12 cellular contexts compared by ENCODE assay signal in genomic region chr5:52837068-52837467, GRCh38. TPM values are rescaled to one million over a fixed set of nuclear protein-coding genes. Genes with fewer than 3 reads are reported as not detected.
DNase-seq lines count a peak whose midpoint lies in the region; ATAC-seq and TF ChIP-seq lines count a peak whose summit lies in the region.
"Had no signal": no experiment of that assay in that cellular context is flagged by ENCODE, and none has a peak within 500 bp of the region (broad histone marks: within the 10 kb centered on the region; RNA-seq: fewer than 3 reads in every experiment).

No MANE protein-coding gene starts in this region.

- H3K9me3 ChIP-seq in SJSA1 (replicated peaks) (no peaks in the 10 kb centered on the region), esophagus squamous epithelium (no peaks in the 10 kb centered on the region), muscle layer of duodenum (ENCODE audit: control insufficient read depth in 1 of 2, low read length in 2 of 2) (no peaks in the 10 kb centered on the region)

- H3K27me3 ChIP-seq in SJSA1 (replicated peaks) = no peaks in the 10 kb centered on the region
- H3K27me3 ChIP-seq in esophagus squamous epithelium = no peaks in the 10 kb centered on the region
- no peaks in the 10 kb centered on the region for H3K27me3 ChIP-seq in muscle layer of duodenum (ENCODE audit: low read depth, low read length)

- H3K27ac Mint-ChIP-seq in type B pancreatic cell = no peak overlapping the region

- H3K27me3 Mint-ChIP-seq in type B pancreatic cell = no peaks in the 10 kb centered on the region

- intact Hi-C loops in esophagus squamous epithelium (cut with DNase I) (no loop called here), left colon (cut with DNase I, micrococcal nuclease) (no loop called here)

- no peak for TF ChIP-seq POLR2A in esophagus squamous epithelium (IDR thresholded peaks at IDR 0.05)

- H3K27ac ChIP-seq in SJSA1 = peak overlapping the region; percentile 66
- H3K27ac ChIP-seq in esophagus squamous epithelium = peak overlapping the region; percentile 45 to 79 (median 72)
- peak overlapping the region; percentile 81 for H3K27ac ChIP-seq in muscle layer of duodenum (ENCODE audit: low read length)
- H3K27ac ChIP-seq: HL-60 had no signal

- peaks cover 45% of the 10 kb centered on the region for H3K4me1 ChIP-seq in SJSA1 (replicated peaks)
- H3K4me1 ChIP-seq in esophagus squamous epithelium = peaks cover 0 to 27% (median 0%) of the 10 kb centered on the region in 3 donors
- peaks cover 0 to 16% of the 10 kb centered on the region in 2 donors for H3K4me1 ChIP-seq in muscle layer of duodenum (ENCODE audit: control insufficient read depth in 1 of 2, insufficient read depth in 2 of 2, low read length in 2 of 2)

- H3K9me3 Mint-ChIP-seq in type B pancreatic cell = no peaks in the 10 kb centered on the region

- H3K4me3 Mint-ChIP-seq in type B pancreatic cell = peak overlapping the region; percentile 62

- H3K4me3 ChIP-seq in SJSA1 (peak overlapping the region; percentile 14), esophagus squamous epithelium (peak overlapping the region in 1 of 4 donors; percentile 34), muscle layer of duodenum (ENCODE audit: low read depth in 1 of 2, low read length in 2 of 2) (peak overlapping the region in 1 of 2 donors; percentile 11)

- in situ Hi-C loops in GM13977 (cut with MboI; ENCODE audit: low pct_unique_long_range_greater_than_20kb, low sequenced_read_pairs, unreplicated experiment) = no loop called here

- H3K36me3 ChIP-seq in SJSA1 (no peaks in the 10 kb centered on the region), esophagus squamous epithelium (no peaks in the 10 kb centered on the region), muscle layer of duodenum (ENCODE audit: control insufficient read depth in 1 of 2, insufficient read depth in 2 of 2, low read length in 2 of 2) (no peaks in the 10 kb centered on the region)

- H3K36me3 Mint-ChIP-seq in type B pancreatic cell = no peaks in the 10 kb centered on the region

- TF ChIP-seq CTCF in esophagus squamous epithelium (IDR thresholded peaks at IDR 0.05) = no peak
- TF ChIP-seq CTCF in type B pancreatic cell (conservative IDR thresholded peaks at IDR 0.05) = no peak
- no peak for TF ChIP-seq CTCF in GM13977 (IDR thresholded peaks at IDR 0.05; ENCODE audit: extremely low read depth, insufficient read depth, missing control alignments)

- H3K4me1 Mint-ChIP-seq in type B pancreatic cell (ENCODE audit: unreplicated experiment) = peaks cover 21% of the 10 kb centered on the region

- 57 to 58% methylated on average over 7 of the region's 7 CpGs for WGBS in esophagus squamous epithelium, 2 donors

- no peak for ATAC-seq in left colon
- ATAC-seq: Panc1 had no signal

- DNase-seq in SJSA1 (ENCODE audit: low read depth in 1 of 2, low spot score in 2 of 2) = peak; percentile 52
- DNase-seq in esophagus squamous epithelium (lab: John Stamatoyannopoulos, UW) = no peak
- no peak for DNase-seq in type B pancreatic cell (ENCODE audit: extremely low spot score, unreplicated experiment)
- no peak for DNase-seq in NCI-H2107 treated with DMSO at 0.1 percent for 48 hours (lab: John Stamatoyannopoulos, UW; ENCODE audit: unreplicated experiment)
- DNase-seq in left colon = no peak
- DNase-seq in GM13977 (ENCODE audit: low spot score) = no peak
- no peak for DNase-seq in iPS-NIHi7 (ENCODE audit: extremely low spot score)
- DNase-seq: activated CD4-positive, alpha-beta T cell treated with anti-CD3 and anti-CD28 coated beads, Interleukin-2, amount 50 U/mL, for 1 hour; NCI-H1417 treated with DMSO at 0.1 percent for 48 hours had no signal

RNA-seq across cellular contexts. Expression of gene ITGA1, which starts 49.4 kb away (rescaled TPM):
- 27.4 and 27.5 TPM in 2 replicates for total RNA-seq in SJSA1 (2014; rRNA removed; shearing (Covaris generic))
- total RNA-seq in esophagus squamous epithelium (10 to 100 TPM in 3 of 4 donors, 1 to 10 TPM in 1; 9.3 to 88.9 (median 17.6) TPM), type B pancreatic cell (ENCODE audit: low replicate concordance) (12.0 and 17.0 TPM in 2 replicates), left colon (10 to 100 TPM; 25.2 to 47.0 TPM)

RNA-seq across cellular contexts. Expression of gene PELO, which starts 49.4 kb away (rescaled TPM):
- total RNA-seq in SJSA1 (2014; rRNA removed; shearing (Covaris generic)) = 12.8 and 20.9 TPM in 2 replicates
- 10 to 100 TPM; 10.4 to 25.6 (median 14.6) TPM for total RNA-seq in esophagus squamous epithelium
- total RNA-seq in type B pancreatic cell (ENCODE audit: low replicate concordance) = 18.0 and 19.0 TPM in 2 replicates
- 10 to 100 TPM; 16.4 to 21.2 TPM for total RNA-seq in left colon

Comparison
In these comparisons a context has a peak if more than half of its experiments do, and no peak if none do; other contexts are left out.
1. DNase-seq: peak in SJSA1 (2 of 2); none in esophagus squamous epithelium (single experiment), type B pancreatic cell (single experiment), NCI-H2107 treated with DMSO at 0.1 percent for 48 hours (single experiment), left colon (0 of 2), GM13977 (single experiment) and iPS-NIHi7 (single experiment).
2. Peak in every context shown above with its lines, with median percentiles within 50 percentile points of each other: H3K27ac ChIP-seq.